17 cellular contexts compared by ENCODE assay signal in genomic region chr10:124001391-124002260, GRCh38.
A peak's percentile ranks its signal among the peaks of the same experiment; 100 is the strongest.
DNase-seq lines count a peak whose midpoint lies in the region; TF ChIP-seq lines count a peak whose summit lies in the region.
"Had no signal": no experiment of that assay in that cellular context is flagged by ENCODE, and none has a peak within 500 bp of the region (broad histone marks: within the 10 kb centered on the region; RNA-seq: fewer than 3 reads in every experiment).

No MANE protein-coding gene starts in this region.

- H2AFZ ChIP-seq in mammary epithelial cell (ENCODE audit: low read depth, low read length) (no peak overlapping the region), mesenchymal stem cell (ENCODE audit: low read depth, low read length) (no peak overlapping the region)

- H3K4me3 ChIP-seq in mammary epithelial cell (replicated peaks in 1 of 3; ENCODE audit: insufficient read depth in 1 of 3, low read depth in 2 of 3, low read length in 3 of 3): no peak overlapping the region
- H3K4me3 ChIP-seq in coronary artery: no peak overlapping the region
- no peak overlapping the region for H3K4me3 ChIP-seq in mesenchymal stem cell (ENCODE audit: insufficient read depth in 1 of 2, low read depth in 1 of 2, low read length in 2 of 2)
- H3K4me3 ChIP-seq in effector memory CD4-positive, alpha-beta T cell (ENCODE audit: insufficient read depth, low read depth, low read length, poor library complexity, severe bottlenecking): no peak overlapping the region
- H3K4me3 ChIP-seq: esophagus squamous epithelium, heart right ventricle, SJSA1 had no signal

- H3K27me3 ChIP-seq in mammary epithelial cell (ENCODE audit: insufficient read depth, low read length): no peaks in the 10 kb centered on the region
- no peaks in the 10 kb centered on the region for H3K27me3 ChIP-seq in mesenchymal stem cell (ENCODE audit: control insufficient read depth in 1 of 2, insufficient read depth in 1 of 2, low read length in 2 of 2)
- no peaks in the 10 kb centered on the region for H3K27me3 ChIP-seq in effector memory CD4-positive, alpha-beta T cell (replicated peaks; ENCODE audit: control insufficient read depth, insufficient read depth, low read length, poor library complexity, severe bottlenecking)
- H3K27me3 ChIP-seq: esophagus squamous epithelium, heart right ventricle, SJSA1 had no signal

- peak overlapping the region; percentile 13 for H3K27ac Mint-ChIP-seq in MCF 10A (ENCODE audit: low read depth, unreplicated experiment)
- H3K27ac Mint-ChIP-seq: stimulated activated memory B cell treated with anti-CD40 and anti-IgM and Interleukin-4, amounts not matched to agents 10 μg/mL and 1 μg/mL and 100 μg/mL, for 72 hours had no signal

- H2BK120ac ChIP-seq in mesenchymal stem cell (ENCODE audit: low read depth, low read length): no peak overlapping the region

- dilution Hi-C loops in mammary epithelial cell (cut with HindIII; ENCODE audit: low sequenced_read_pairs): no loop called here

- TF ChIP-seq CTCF in MCF 10A (IDR thresholded peaks at IDR 0.05; ENCODE audit: unreplicated experiment) (no peak), mammary epithelial cell (conservative IDR thresholded peaks at IDR 0.05 in 1 of 2, IDR thresholded peaks at IDR 0.05 in 1 of 2; ENCODE audit: extremely low read depth in 1 of 2, insufficient read depth in 1 of 2, low read depth in 1 of 2, low read length in 2 of 2) (no peak), coronary artery (IDR thresholded peaks at IDR 0.05) (no peak)

- H4K8ac ChIP-seq in mesenchymal stem cell (ENCODE audit: low read length): no peak overlapping the region

- H3K36me3 Mint-ChIP-seq in MCF 10A (ENCODE audit: insufficient read depth, unreplicated experiment): peaks cover 16% of the 10 kb centered on the region
- H3K36me3 Mint-ChIP-seq: activated naive CD4-positive, alpha-beta T cell treated with anti-CD3 and anti-CD28 coated beads, Interleukin-2, amount 50 U/mL, for 72 hours; stimulated activated memory B cell treated with anti-CD40 and anti-IgM and Interleukin-4, amounts not matched to agents 10 μg/mL and 1 μg/mL and 100 μg/mL, for 72 hours had no signal

- H3K27me3 Mint-ChIP-seq in MCF 10A (ENCODE audit: insufficient read depth, unreplicated experiment): no peaks in the 10 kb centered on the region
- H3K27me3 Mint-ChIP-seq: stimulated activated memory B cell treated with anti-CD40 and anti-IgM and Interleukin-4, amounts not matched to agents 10 μg/mL and 1 μg/mL and 100 μg/mL, for 72 hours had no signal

- peaks cover 30% of the 10 kb centered on the region for H3K4me1 ChIP-seq in mammary epithelial cell (ENCODE audit: insufficient read depth, low read length)
- peaks cover 25% of the 10 kb centered on the region for H3K4me1 ChIP-seq in mesenchymal stem cell (ENCODE audit: control insufficient read depth, insufficient read depth, low read depth, low read length)
- no peaks in the 10 kb centered on the region for H3K4me1 ChIP-seq in effector memory CD4-positive, alpha-beta T cell (ENCODE audit: control insufficient read depth, insufficient read depth, low read length, poor library complexity, severe bottlenecking)

- no peak overlapping the region for H2BK5ac ChIP-seq in mesenchymal stem cell (ENCODE audit: low read depth, low read length, poor library complexity, severe bottlenecking)

- H3K9me3 ChIP-seq in mammary epithelial cell (replicated peaks; ENCODE audit: insufficient read depth, low read length): no peaks in the 10 kb centered on the region
- H3K9me3 ChIP-seq in mesenchymal stem cell (ENCODE audit: control insufficient read depth, low read length): no peaks in the 10 kb centered on the region
- H3K9me3 ChIP-seq in effector memory CD4-positive, alpha-beta T cell (ENCODE audit: control insufficient read depth, low read length): no peaks in the 10 kb centered on the region
- H3K9me3 ChIP-seq: esophagus squamous epithelium, heart right ventricle, SJSA1 had no signal

- POLR2A ChIA-PET in MCF 10A (lab: Yijun Ruan, JAX): interaction anchor here (0.9 to 1.1 kb wide), 2 partner anchors 52 to 388 kb away, joined by 4 read pairs; no protein-coding TSS in a partner anchor

- no peaks in the 10 kb centered on the region for H3K9me3 Mint-ChIP-seq in MCF 10A (ENCODE audit: unreplicated experiment)
- H3K9me3 Mint-ChIP-seq: activated naive CD4-positive, alpha-beta T cell treated with anti-CD3 and anti-CD28 coated beads, Interleukin-2, amount 50 U/mL, for 72 hours; stimulated activated memory B cell treated with anti-CD40 and anti-IgM and Interleukin-4, amounts not matched to agents 10 μg/mL and 1 μg/mL and 100 μg/mL, for 72 hours had no signal

- H4K91ac ChIP-seq in mesenchymal stem cell (ENCODE audit: low read length): peak overlapping the region; percentile 16

- no peak overlapping the region for H3K4ac ChIP-seq in mesenchymal stem cell (ENCODE audit: low read depth in 1 of 2, low read length in 2 of 2)

- intact Hi-C loops in MCF 10A (cut with micrococcal nuclease) (no loop called here), mammary epithelial cell (cut with micrococcal nuclease) (no loop called here)

- no peak overlapping the region for H2AK5ac ChIP-seq in mesenchymal stem cell (ENCODE audit: low read length, severe bottlenecking)

- in situ Hi-C loops in mammary epithelial cell (cut with MboI; ENCODE audit: low sequenced_read_pairs in 2 of 2): loop anchor here in 1 of 2 donors (10.0 kb wide), 1 partner anchor 83 kb away; no protein-coding TSS in a partner anchor

- H3K4me2 ChIP-seq in mammary epithelial cell (ENCODE audit: insufficient read depth, low read depth, low read length) (no peak overlapping the region), mesenchymal stem cell (ENCODE audit: low read length, poor library complexity, severe bottlenecking) (no peak overlapping the region)

- H3K4me3 Mint-ChIP-seq in MCF 10A (ENCODE audit: unreplicated experiment): no peak overlapping the region
- H3K4me3 Mint-ChIP-seq: stimulated activated memory B cell treated with anti-CD40 and anti-IgM and Interleukin-4, amounts not matched to agents 10 μg/mL and 1 μg/mL and 100 μg/mL, for 72 hours had no signal

- no peaks in the 10 kb centered on the region for H3K79me2 ChIP-seq in mammary epithelial cell (ENCODE audit: insufficient read depth, low read length)

- peak overlapping the region in 1 of 2 experiments; percentile 54 for H2BK12ac ChIP-seq in mesenchymal stem cell (ENCODE audit: low read length in 2 of 2)

- no peak overlapping the region for H3K23ac ChIP-seq in mesenchymal stem cell (ENCODE audit: low read length in 2 of 2)

- H3K27ac ChIP-seq in mammary epithelial cell (ENCODE audit: insufficient read depth, low read depth, low read length) (no peak overlapping the region), coronary artery (no peak overlapping the region), mesenchymal stem cell (ENCODE audit: low read length, poor library complexity, severe bottlenecking) (no peak overlapping the region)
- no peak overlapping the region for H3K27ac ChIP-seq in effector memory CD4-positive, alpha-beta T cell (ENCODE audit: insufficient read depth, low read length, poor library complexity, severe bottlenecking)
- H3K27ac ChIP-seq: esophagus squamous epithelium, SJSA1 had no signal

- peaks cover 16% of the 10 kb centered on the region for H3K79me1 ChIP-seq in mesenchymal stem cell (replicated peaks; ENCODE audit: low read length, poor library complexity, severe bottlenecking)

- no peak overlapping the region for H3K18ac ChIP-seq in mesenchymal stem cell (ENCODE audit: low read depth in 1 of 2, low read length in 2 of 2)

- no peak overlapping the region for H3K14ac ChIP-seq in mesenchymal stem cell (ENCODE audit: low read length in 2 of 2)

- H3K4me1 Mint-ChIP-seq in MCF 10A (ENCODE audit: insufficient read depth, unreplicated experiment): peaks cover 48% of the 10 kb centered on the region

- CTCF ChIA-PET in MCF 10A (lab: Yijun Ruan, JAX) (interaction anchor here (0.5 to 1.5 kb wide), 2 partner anchors 114 to 387 kb away, joined by 3 to 5 read pairs; no protein-coding TSS in a partner anchor), mammary epithelial cell (lab: Charles Lee; ENCODE audit: low non-redundant PET) (no interaction called here)

- BruUV-seq in MCF 10A (replicated peaks; lab: Mats Ljungman, UMichigan): no TSS peak
- BruUV-seq in mammary epithelial cell (replicated peaks; lab: Mats Ljungman, UMichigan): no TSS peak

- 98% methylated on average over 15 of the region's 24 CpGs for WGBS in mammary epithelial cell (ENCODE audit: low coverage, missing lambda C conversion rate)
- WGBS in mesenchymal stem cell: 91% methylated on average over 22 of the region's 24 CpGs

- no peaks in the 10 kb centered on the region for H3K36me3 ChIP-seq in mammary epithelial cell (ENCODE audit: insufficient read depth, low read length)
- H3K36me3 ChIP-seq in mesenchymal stem cell (ENCODE audit: control insufficient read depth in 1 of 2, insufficient read depth in 2 of 2, low read depth in 1 of 2, low read length in 2 of 2): peaks cover 0 to 34% of the 10 kb centered on the region in 2 experiments
- no peaks in the 10 kb centered on the region for H3K36me3 ChIP-seq in effector memory CD4-positive, alpha-beta T cell (ENCODE audit: control insufficient read depth, insufficient read depth, low read length)
- H3K36me3 ChIP-seq: esophagus squamous epithelium, SJSA1 had no signal

- no peak overlapping the region for H3K9ac ChIP-seq in mammary epithelial cell (ENCODE audit: insufficient read depth, low read length)
- no peak overlapping the region for H3K9ac ChIP-seq in mesenchymal stem cell (ENCODE audit: low read length)

- H2BK15ac ChIP-seq in mesenchymal stem cell (ENCODE audit: low read depth, poor library complexity, severe bottlenecking): peak overlapping the region; percentile 20

- no peaks in the 10 kb centered on the region for H4K20me1 ChIP-seq in mammary epithelial cell (ENCODE audit: insufficient read depth, low read length)

- DNase-seq in MCF 10A (ENCODE audit: unreplicated experiment) (no peak), mammary epithelial cell (no peak), coronary artery (ENCODE audit: low spot score) (peak; percentile 62), mesenchymal stem cell (no peak), ureter (ENCODE audit: low spot score) (peak; percentile 42), NCI-H1092 treated with DMSO at 0.1 percent for 48 hours (lab: John Stamatoyannopoulos, UW) (no peak), GF-D8 (lab: John Stamatoyannopoulos, UW) (no peak)
- no peak for DNase-seq in effector memory CD4-positive, alpha-beta T cell
- DNase-seq: ACHN; activated CD4-positive, alpha-beta T cell treated with anti-CD3 and anti-CD28 coated beads for 4 hours; esophagus squamous epithelium; NCI-H1930; NCI-H510A treated with DMSO at 0.1 percent for 48 hours had no signal

Comparison
In these comparisons a context has a peak if more than half of its experiments do, and no peak if none do; other contexts are left out.
1. DNase-seq: peak in coronary artery (single experiment) and ureter (single experiment); none in MCF 10A (single experiment), mammary epithelial cell (single experiment), mesenchymal stem cell (single experiment), NCI-H1092 treated with DMSO at 0.1 percent for 48 hours (single experiment), effector memory CD4-positive, alpha-beta T cell (0 of 3) and GF-D8 (single experiment).